15 cellular contexts compared by ENCODE assay signal in genomic region chr20:17767624-17768023, GRCh38.
DNase-seq lines count a peak whose midpoint lies in the region; ATAC-seq and TF ChIP-seq lines count a peak whose summit lies in the region.
"Had no signal": no experiment of that assay in that cellular context is flagged by ENCODE, and none has a peak within 500 bp of the region (broad histone marks: within the 10 kb centered on the region; RNA-seq: fewer than 3 reads in every experiment).

No MANE protein-coding gene starts in this region.

- no peaks in the 10 kb centered on the region for H3K27me3 ChIP-seq in uterus
- H3K27me3 ChIP-seq: BLaER1 treated with 17β-estradiol and CSF1 and Interleukin-3, amounts not matched to agents 10 nM and 100 nM had no signal

- ATAC-seq in left colon (peak; percentile 78), sciatic nerve (peak; percentile 20), GM18868 (IDR thresholded peaks at IDR 0.05; ENCODE audit: unreplicated experiment) (no peak), HG02623 (IDR thresholded peaks at IDR 0.05; ENCODE audit: unreplicated experiment) (no peak)

- H3K9me3 ChIP-seq in uterus, result no peaks in the 10 kb centered on the region

- intact Hi-C loops in left colon (cut with DNase I, micrococcal nuclease) (no loop called here), sciatic nerve (cut with DNase I) (no loop called here), uterus (cut with DNase I; ENCODE audit: low total_unique reads) (no loop called here)

- TF ChIP-seq CTCF in uterus (IDR thresholded peaks at IDR 0.05), result no peak

- TF ChIP-seq POLR2A in uterus (IDR thresholded peaks at IDR 0.05), result no peak

- DNase-seq in NCI-H2029 (lab: John Stamatoyannopoulos, UW) (peak; percentile 64), NCI-H345 treated with DMSO at 0.1 percent for 48 hours (lab: John Stamatoyannopoulos, UW; ENCODE audit: unreplicated experiment) (peak; percentile 30), left colon (no peak), sciatic nerve (ENCODE audit: low spot score) (no peak), uterus (no peak)
- DNase-seq in activated CD4-positive, alpha-beta T cell treated with anti-CD3 and anti-CD28 coated beads for 48 hours, result no peak
- DNase-seq: ACHN; Calu3; CD4-positive, CD25-positive, alpha-beta regulatory T cell; DMS 273 treated with DMSO at 0.1 percent for 48 hours; GM23248; H7 had no signal

- no peak overlapping the region for H3K27ac ChIP-seq in uterus
- H3K27ac ChIP-seq: BLaER1 treated with 17β-estradiol and CSF1 and Interleukin-3, amounts not matched to agents 10 nM and 100 nM; GM23248 had no signal

- H3K36me3 ChIP-seq in uterus, result no peaks in the 10 kb centered on the region
- H3K36me3 ChIP-seq: BLaER1 treated with 17β-estradiol and CSF1 and Interleukin-3, amounts not matched to agents 10 nM and 100 nM had no signal

- H3K4me1 ChIP-seq in uterus, result no peaks in the 10 kb centered on the region

- no peak overlapping the region for H3K4me3 ChIP-seq in uterus
- H3K4me3 ChIP-seq: BLaER1 treated with 17β-estradiol and CSF1 and Interleukin-3, amounts not matched to agents 10 nM and 100 nM; GM23248 had no signal

Comparison
In these comparisons a context has a peak if more than half of its experiments do, and no peak if none do; other contexts are left out.
1. DNase-seq: peak in NCI-H2029 (single experiment) and NCI-H345 treated with DMSO at 0.1 percent for 48 hours (single experiment); none in left colon (0 of 2), sciatic nerve (single experiment), activated CD4-positive, alpha-beta T cell treated with anti-CD3 and anti-CD28 coated beads for 48 hours (single experiment) and uterus (0 of 2).
2. ATAC-seq: peak in left colon (single experiment) and sciatic nerve (single experiment); none in GM18868 (single experiment) and HG02623 (single experiment).